ENCODE assay signal across 1 cellular context in the genomic region with DNA sequence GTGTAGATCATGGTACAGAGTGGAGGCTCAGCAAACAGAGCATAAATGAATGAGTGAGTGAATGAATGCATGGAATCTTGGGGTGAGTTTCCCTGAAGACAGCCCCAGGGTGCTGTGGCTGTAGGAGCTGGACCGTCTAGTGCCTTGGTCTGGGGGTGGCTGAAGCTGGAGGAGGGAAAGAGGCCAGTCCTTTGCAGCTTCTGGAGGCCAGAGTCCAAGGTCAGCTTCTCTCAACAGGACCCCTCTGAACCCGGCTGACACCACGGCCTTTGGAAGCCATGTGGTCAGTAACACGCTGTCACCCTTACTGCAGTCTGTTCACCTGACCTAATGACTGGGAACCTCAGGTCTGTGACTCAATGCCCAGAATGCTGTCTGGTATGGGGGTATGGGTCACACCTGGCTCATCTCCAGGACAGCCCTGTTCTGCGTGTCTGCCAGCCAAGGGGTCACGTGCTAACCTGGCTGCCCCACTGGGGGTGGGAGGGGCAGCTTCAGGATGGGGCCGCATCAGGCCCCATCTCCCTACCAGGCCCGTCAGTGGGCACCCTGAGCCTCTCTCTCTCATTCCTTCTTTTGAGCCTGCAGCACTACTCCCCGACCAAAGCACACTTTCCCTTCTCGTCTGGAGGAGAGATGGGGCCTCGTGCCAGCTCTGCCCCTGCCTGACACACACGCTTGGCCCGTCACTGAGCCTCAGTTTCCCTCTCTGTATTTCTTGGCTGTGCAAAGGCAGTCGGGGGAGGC.
TF ChIP-seq lines count a peak whose summit lies in the region.

No MANE protein-coding gene starts in this region.

TF ChIP-seq in IMR-90, 13 proteins besides CTCF, POLR2A, EP300 and RAD21 (continued from another document):
- TF ChIP-seq, protein P1, sequence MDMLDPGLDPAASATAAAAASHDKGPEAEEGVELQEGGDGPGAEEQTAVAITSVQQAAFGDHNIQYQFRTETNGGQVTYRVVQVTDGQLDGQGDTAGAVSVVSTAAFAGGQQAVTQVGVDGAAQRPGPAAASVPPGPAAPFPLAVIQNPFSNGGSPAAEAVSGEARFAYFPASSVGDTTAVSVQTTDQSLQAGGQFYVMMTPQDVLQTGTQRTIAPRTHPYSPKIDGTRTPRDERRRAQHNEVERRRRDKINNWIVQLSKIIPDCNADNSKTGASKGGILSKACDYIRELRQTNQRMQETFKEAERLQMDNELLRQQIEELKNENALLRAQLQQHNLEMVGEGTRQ (IDR thresholded peaks at IDR 0.05; ENCODE audit: low read depth, low read length) = 0 out of 2 replicates have a peak, but pooled peaks have one; percentile 5
- TF ChIP-seq MXI1 (IDR thresholded peaks at IDR 0.05; ENCODE audit: borderline replicate concordance, low read depth, low read length) = no peak
- TF ChIP-seq FOS (IDR thresholded peaks at IDR 0.05; ENCODE audit: low read depth, low read length) = no peak
